1 cellular context compared by ENCODE assay signal in genomic region chr1:183689770-183690204, GRCh38.
TF ChIP-seq lines count a peak whose summit lies in the region.

No MANE protein-coding gene starts in this region.

TF ChIP-seq in HepG2, 621 proteins besides CTCF, POLR2A, EP300 and RAD21 (continued from another document):
- TF ChIP-seq IRF9 (CRISPR knock-in tag; IDR thresholded peaks at IDR 0.05; ENCODE audit: borderline replicate concordance) (no peak), TSC22D2 (CRISPR knock-in tag; IDR thresholded peaks at IDR 0.05; ENCODE audit: borderline replicate concordance) (no peak), RNF2 (conservative IDR thresholded peaks at IDR 0.05; ENCODE audit: low read depth) (no peak), SKI (IDR thresholded peaks at IDR 0.05; ENCODE audit: partially characterized antibody) (no peak), LCORL (IDR thresholded peaks at IDR 0.05) (peak; percentile 92), LCORL (CRISPR knock-in tag; IDR thresholded peaks at IDR 0.05) (no peak), ELF1 (CRISPR knock-in tag; IDR thresholded peaks at IDR 0.05) (no peak), SATB2 (CRISPR knock-in tag; IDR thresholded peaks at IDR 0.05) (no peak), ARNTL (CRISPR knock-in tag; IDR thresholded peaks at IDR 0.05) (no peak), MLLT10 (CRISPR knock-in tag; IDR thresholded peaks at IDR 0.05) (no peak), KLF9 (CRISPR knock-in tag; IDR thresholded peaks at IDR 0.05; ENCODE audit: low read depth) (no peak)
